Comparison of ENCODE assay signal across 14 cellular contexts in genomic region chr1:7899741-7900140, GRCh38. TPM values are rescaled to one million over a fixed set of nuclear protein-coding genes. Genes with fewer than 3 reads are reported as not detected.
DNase-seq lines count a peak whose midpoint lies in the region; ATAC-seq and TF ChIP-seq lines count a peak whose summit lies in the region.
"Had no signal": no experiment of that assay in that cellular context is flagged by ENCODE, and none has a peak within 500 bp of the region (broad histone marks: within the 10 kb centered on the region; RNA-seq: fewer than 3 reads in every experiment).

No MANE protein-coding gene starts in this region.

- peaks cover 6% of the 10 kb centered on the region for H3K4me1 Mint-ChIP-seq in activated CD4-positive, alpha-beta T cell treated with anti-CD3 and anti-CD28 coated beads, Interleukin-2, amount 10 ng/mL, durations not matched to agents 7 days and 5 days

- POLR2A ChIA-PET in activated CD4-positive, alpha-beta T cell treated with anti-CD3 and anti-CD28 coated beads, Interleukin-2, amount 10 ng/mL, durations not matched to agents 7 days and 5 days (lab: Charles Lee), result no interaction called here

- no peaks in the 10 kb centered on the region for H3K9me3 ChIP-seq in osteoblast (ENCODE audit: low read depth, low read length)
- H3K9me3 ChIP-seq: A549 had no signal

- peaks cover 10% of the 10 kb centered on the region for H3K4me1 ChIP-seq in osteoblast (ENCODE audit: insufficient read depth, low read length)

- intact Hi-C loops in cardiac septum (cut with DNase I), result loop anchor here (10.0 kb wide), 1 partner anchor 235 kb away; no protein-coding TSS in a partner anchor

- no peak overlapping the region for H3K4me3 Mint-ChIP-seq in activated CD4-positive, alpha-beta T cell treated with anti-CD3 and anti-CD28 coated beads, Interleukin-2, amount 10 ng/mL, durations not matched to agents 7 days and 5 days

- H4K20me1 ChIP-seq in osteoblast (ENCODE audit: insufficient read depth, low read length), result no peaks in the 10 kb centered on the region

- ATAC-seq in GM21737 (IDR thresholded peaks at IDR 0.05; ENCODE audit: unreplicated experiment), result no peak
- ATAC-seq: A549 had no signal

- no peaks in the 10 kb centered on the region for H3K36me3 Mint-ChIP-seq in activated CD4-positive, alpha-beta T cell treated with anti-CD3 and anti-CD28 coated beads, Interleukin-2, amount 10 ng/mL, durations not matched to agents 7 days and 5 days (ENCODE audit: low read depth)

- DNase-seq in activated CD4-positive, alpha-beta T cell treated with anti-CD3 and anti-CD28 coated beads, Interleukin-2, amount 10 ng/mL, durations not matched to agents 7 days and 5 days, result no peak
- no peak for DNase-seq in activated CD4-positive, alpha-beta T cell treated with anti-CD3 and anti-CD28 coated beads, Interleukin-2, amount 50 U/mL, for 48 hours
- DNase-seq in NOMO-1 treated with DMSO at 0.1 percent for 48 hours (lab: John Stamatoyannopoulos, UW; ENCODE audit: unreplicated experiment) (peak; percentile 22), astrocyte of the hippocampus (ENCODE audit: low read depth, low spot score) (peak; percentile 41), osteoblast (ENCODE audit: insufficient read length, low spot score, missing footprints) (peak; percentile 42), cardiac septum (ENCODE audit: low spot score) (no peak), GM13976 (ENCODE audit: low spot score) (no peak)
- DNase-seq: midbrain; NCI-H187; retina; stimulated activated CD4-positive, alpha-beta T cell treated with anti-CD3 and anti-CD28 coated beads, Interleukin-4, amount 100 ng/mL, for 24 hours had no signal

- TF ChIP-seq CTCF in osteoblast (IDR thresholded peaks at IDR 0.05; ENCODE audit: extremely low read depth, low read depth, low read length) (no peak), GM13976 (IDR thresholded peaks at IDR 0.05; ENCODE audit: borderline replicate concordance, control extremely low read depth, extremely low read depth, insufficient read depth, missing control alignments) (no peak)

- H3K79me2 ChIP-seq in osteoblast (ENCODE audit: insufficient read depth, low read length), result no peaks in the 10 kb centered on the region

- H3K9me3 Mint-ChIP-seq in activated CD4-positive, alpha-beta T cell treated with anti-CD3 and anti-CD28 coated beads, Interleukin-2, amount 10 ng/mL, durations not matched to agents 7 days and 5 days, result no peaks in the 10 kb centered on the region

- in situ Hi-C loops in GM13976 (cut with MboI; ENCODE audit: low sequenced_read_pairs, unreplicated experiment), result loop anchor here (10.0 kb wide), 1 partner anchor 235 kb away; no protein-coding TSS in a partner anchor

- peaks cover 2% of the 10 kb centered on the region for H3K27me3 Mint-ChIP-seq in activated CD4-positive, alpha-beta T cell treated with anti-CD3 and anti-CD28 coated beads, Interleukin-2, amount 10 ng/mL, durations not matched to agents 7 days and 5 days

- H3K27me3 ChIP-seq in osteoblast (ENCODE audit: insufficient read depth, low read length), result no peaks in the 10 kb centered on the region

- no peaks in the 10 kb centered on the region for H3K36me3 ChIP-seq in osteoblast (ENCODE audit: insufficient read depth, low read length)

- peak overlapping the region; percentile 9 for H3K27ac Mint-ChIP-seq in activated CD4-positive, alpha-beta T cell treated with anti-CD3 and anti-CD28 coated beads, Interleukin-2, amount 10 ng/mL, durations not matched to agents 7 days and 5 days

- CTCF ChIA-PET in activated CD4-positive, alpha-beta T cell treated with anti-CD3 and anti-CD28 coated beads, Interleukin-2, amount 10 ng/mL, durations not matched to agents 7 days and 5 days (lab: Charles Lee), result interaction anchor here (1.0 to 1.4 kb wide), 3 partner anchors 9 to 55 kb away, joined by 3 read pairs; no protein-coding TSS in a partner anchor

- no peak overlapping the region for H3K4me3 ChIP-seq in osteoblast (ENCODE audit: insufficient read depth, low read length)
- H3K4me3 ChIP-seq: A549 had no signal

- H3K4me2 ChIP-seq in osteoblast (ENCODE audit: insufficient read depth, low read length), result no peak overlapping the region
- H3K4me2 ChIP-seq: A549 had no signal

- no peak overlapping the region for H3K27ac ChIP-seq in osteoblast (ENCODE audit: low read depth, low read length)
- H3K27ac ChIP-seq: A549 had no signal

- peak overlapping the region; percentile 90 for H2AFZ ChIP-seq in osteoblast (ENCODE audit: low read length)

RNA-seq across cellular contexts. Expression of gene TNFRSF9, which starts 40.9 kb away (rescaled TPM):
- under 1 TPM; 0.57 to 0.62 TPM for total RNA-seq in activated CD4-positive, alpha-beta T cell treated with anti-CD3 and anti-CD28 coated beads, Interleukin-2, amount 10 ng/mL, durations not matched to agents 7 days and 5 days
- under 0.01 TPM in 2 replicates for total RNA-seq in osteoblast
- total RNA-seq in cardiac septum, result 0.22 TPM

RNA-seq across cellular contexts. Expression of gene UTS2, which starts 46.9 kb away (rescaled TPM):
- under 1 TPM in 1 of 2 experiments, not detected in 1; 0.17 TPM for total RNA-seq in activated CD4-positive, alpha-beta T cell treated with anti-CD3 and anti-CD28 coated beads, Interleukin-2, amount 10 ng/mL, durations not matched to agents 7 days and 5 days
- total RNA-seq in osteoblast (under 0.01 and 0.29 TPM in 2 replicates), cardiac septum (not detected)
- total RNA-seq: activated CD8-positive, alpha-beta memory T cell treated with anti-CD3 and anti-CD28 coated beads for 36 hours had no signal

Comparison
In these comparisons a context has a peak if more than half of its experiments do, and no peak if none do; other contexts are left out.
1. DNase-seq: peak in NOMO-1 treated with DMSO at 0.1 percent for 48 hours (single experiment), astrocyte of the hippocampus (single experiment) and osteoblast (single experiment); none in activated CD4-positive, alpha-beta T cell treated with anti-CD3 and anti-CD28 coated beads, Interleukin-2, amount 10 ng/mL, durations not matched to agents 7 days and 5 days (single experiment), activated CD4-positive, alpha-beta T cell treated with anti-CD3 and anti-CD28 coated beads, Interleukin-2, amount 50 U/mL, for 48 hours (0 of 2), cardiac septum (single experiment) and GM13976 (single experiment).